8 cellular contexts compared by ENCODE assay signal in the genomic region with DNA sequence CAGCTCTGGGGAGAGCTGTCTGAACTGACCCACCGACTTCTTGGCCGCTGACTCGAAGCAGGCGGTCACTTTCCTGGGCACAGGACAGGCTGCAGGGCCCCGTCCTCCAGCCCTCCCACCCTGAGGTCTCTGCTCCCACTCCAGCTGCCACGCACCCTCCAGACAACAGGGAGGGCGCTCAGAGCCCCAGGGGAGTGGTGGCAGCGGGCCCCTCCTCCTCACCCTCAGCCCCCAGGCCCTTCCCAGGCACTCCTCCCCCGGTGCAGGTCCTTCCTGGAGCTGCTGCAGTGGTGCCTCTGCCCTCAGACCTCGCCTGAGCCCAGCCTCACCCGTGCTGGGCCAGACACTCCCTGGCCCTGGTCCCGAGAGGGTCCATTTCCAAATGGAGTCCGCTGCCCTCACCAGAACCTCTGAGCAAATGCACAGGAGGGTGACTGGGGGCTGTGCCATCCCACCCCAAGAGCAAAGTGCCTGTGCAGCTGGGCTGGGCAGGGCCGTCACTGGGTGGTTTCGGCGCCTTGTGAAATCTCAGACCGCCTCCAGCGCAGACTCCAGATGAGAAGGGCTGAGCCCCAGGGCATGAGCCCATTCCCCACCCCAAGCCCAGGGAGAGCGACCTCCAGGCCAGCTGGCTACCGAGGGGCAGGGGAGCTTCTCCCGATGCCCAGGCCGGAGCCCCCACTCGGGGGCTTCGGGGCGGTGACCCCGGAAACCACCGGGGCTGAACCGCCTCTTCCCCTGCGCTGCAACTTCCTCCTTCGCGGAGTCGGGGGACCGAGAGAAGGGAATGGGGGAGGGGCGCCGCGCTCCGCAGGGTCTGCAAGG. TPM values are rescaled to one million over a fixed set of nuclear protein-coding genes. Genes with fewer than 3 reads are reported as not detected.
A peak's percentile ranks its signal among the peaks of the same experiment; 100 is the strongest.
DNase-seq lines count a peak whose midpoint lies in the region; ATAC-seq, FAIRE-seq and TF ChIP-seq lines count a peak whose summit lies in the region.

No MANE protein-coding gene starts in this region.

- peak overlapping the region; percentile 86 for H3K4me3 ChIP-seq in BJ (ENCODE audit: low read depth, low read length)
- peak overlapping the region; percentile 63 for H3K4me3 ChIP-seq in cardiac muscle cell
- H3K4me3 ChIP-seq in psoas muscle = peak overlapping the region; percentile 72

- TF ChIP-seq CTCF in BJ (IDR thresholded peaks at IDR 0.05; ENCODE audit: insufficient read depth, low read depth, low read length) (no peak), cardiac muscle cell (IDR thresholded peaks at IDR 0.05; ENCODE audit: low read depth, low read length) (no peak), psoas muscle (IDR thresholded peaks at IDR 0.05) (no peak)

- no peaks in the 10 kb centered on the region for H3K9me3 Mint-ChIP-seq in activated CD4-positive, alpha-beta memory T cell treated with anti-CD3 and anti-CD28 coated beads, Interleukin-2, amount 10 ng/mL, durations not matched to agents 7 days and 5 days

- ATAC-seq in GM19395 (IDR thresholded peaks at IDR 0.05; ENCODE audit: unreplicated experiment) (peak; percentile 19), psoas muscle (peak; percentile 12 to 62 (median 38))

- 30 to 40% (median 30%) methylated on average over 21 to 37 of the region's 37 CpGs for WGBS in psoas muscle, 3 donors

- FAIRE-seq in HTR-8/SVneo (lab: Jason Lieb, UNC) = peak; percentile 9

- H3K4me1 ChIP-seq in cardiac muscle cell (ENCODE audit: low read depth) (peaks cover 6% of the 10 kb centered on the region), psoas muscle (peaks cover 11% of the 10 kb centered on the region)

- H3K36me3 Mint-ChIP-seq in activated CD4-positive, alpha-beta memory T cell treated with anti-CD3 and anti-CD28 coated beads, Interleukin-2, amount 10 ng/mL, durations not matched to agents 7 days and 5 days (ENCODE audit: low read depth) = peaks cover 32% of the 10 kb centered on the region

- H3K9me3 ChIP-seq in cardiac muscle cell (ENCODE audit: low read depth) = no peaks in the 10 kb centered on the region
- H3K9me3 ChIP-seq in psoas muscle = no peaks in the 10 kb centered on the region

- CTCF ChIA-PET in BJ (lab: Yijun Ruan, JAX) = interaction anchor here (1.5 kb wide), 1 partner anchor 11 kb away, joined by 3 read pairs; no protein-coding TSS in a partner anchor
- CTCF ChIA-PET in activated CD4-positive, alpha-beta memory T cell treated with anti-CD3 and anti-CD28 coated beads, Interleukin-2, amount 10 ng/mL, durations not matched to agents 7 days and 5 days (lab: Charles Lee) = interaction anchor here (1.1 kb wide), 1 partner anchor 35 kb away, joined by 3 read pairs; no protein-coding TSS in a partner anchor

- no peaks in the 10 kb centered on the region for H3K27me3 Mint-ChIP-seq in activated CD4-positive, alpha-beta memory T cell treated with anti-CD3 and anti-CD28 coated beads, Interleukin-2, amount 10 ng/mL, durations not matched to agents 7 days and 5 days

- peak overlapping the region; percentile 90 for H3K4me3 Mint-ChIP-seq in activated CD4-positive, alpha-beta memory T cell treated with anti-CD3 and anti-CD28 coated beads, Interleukin-2, amount 10 ng/mL, durations not matched to agents 7 days and 5 days

- DNase-seq in BJ (ENCODE audit: low read depth) = no peak
- DNase-seq in HTR-8/SVneo (ENCODE audit: insufficient read length, low spot score) = no peak
- peak; percentile 49 for DNase-seq in activated CD4-positive, alpha-beta memory T cell treated with anti-CD3 and anti-CD28 coated beads, Interleukin-2, amount 10 ng/mL, durations not matched to agents 7 days and 5 days
- DNase-seq in cardiac muscle cell (ENCODE audit: low read depth in 1 of 2, low spot score in 1 of 2) = peak; percentile 40
- no peak for DNase-seq in psoas muscle
- no peak for DNase-seq in NCI-H345 (lab: John Stamatoyannopoulos, UW)
- DNase-seq in DMS79 treated with DMSO at 0.1 percent for 48 hours (lab: John Stamatoyannopoulos, UW) = no peak

- H3K4me1 Mint-ChIP-seq in activated CD4-positive, alpha-beta memory T cell treated with anti-CD3 and anti-CD28 coated beads, Interleukin-2, amount 10 ng/mL, durations not matched to agents 7 days and 5 days = peaks cover 26% of the 10 kb centered on the region

- H3K27me3 ChIP-seq in BJ (ENCODE audit: control insufficient read depth, insufficient read depth, low read length) (no peaks in the 10 kb centered on the region), cardiac muscle cell (no peaks in the 10 kb centered on the region), psoas muscle (ENCODE audit: insufficient read depth in 3 of 3, low read length in 2 of 3) (no peaks in the 10 kb centered on the region)

- H3K36me3 ChIP-seq in BJ (ENCODE audit: control insufficient read depth, insufficient read depth, low read length) = peaks cover 4% of the 10 kb centered on the region
- H3K36me3 ChIP-seq in cardiac muscle cell = peaks cover 6% of the 10 kb centered on the region
- H3K36me3 ChIP-seq in psoas muscle (ENCODE audit: insufficient read depth in 1 of 2, low read depth in 1 of 2) = peaks cover 0 to 22% of the 10 kb centered on the region in 2 donors

- intact Hi-C loops in psoas muscle (cut with DNase I) = no loop called here

- H3K27ac ChIP-seq in cardiac muscle cell (no peak overlapping the region), psoas muscle (peak overlapping the region; percentile 41)

- POLR2A ChIA-PET in BJ (lab: Charles Lee) = no interaction called here
- POLR2A ChIA-PET in activated CD4-positive, alpha-beta memory T cell treated with anti-CD3 and anti-CD28 coated beads, Interleukin-2, amount 10 ng/mL, durations not matched to agents 7 days and 5 days (lab: Charles Lee) = interaction anchor here (0.7 to 4.3 kb wide), 15 partner anchors 8 to 207 kb away, joined by 3 to 38 read pairs (median 4); partner anchors contain the start of genes CTU2, GALNS, IL17C and RNF166

- peak overlapping the region; percentile 96 for H3K27ac Mint-ChIP-seq in activated CD4-positive, alpha-beta memory T cell treated with anti-CD3 and anti-CD28 coated beads, Interleukin-2, amount 10 ng/mL, durations not matched to agents 7 days and 5 days

RNA-seq across cellular contexts. Expression of gene CYBA, which starts 0.7 kb away (rescaled TPM):
- 120 and 187 TPM in 2 replicates for polyA plus RNA-seq in BJ (2011; rRNA removed)
- 76.8 and 91.5 TPM in 2 replicates for polyA minus RNA-seq in BJ (2011; rRNA and poly(A)+ RNA removed)
- total RNA-seq in activated CD4-positive, alpha-beta memory T cell treated with anti-CD3 and anti-CD28 coated beads, Interleukin-2, amount 10 ng/mL, durations not matched to agents 7 days and 5 days = 100 to 1,000 TPM; 580 to 588 TPM
- 174 and 218 TPM in 2 replicates for total RNA-seq in cardiac muscle cell
- 233 and 237 TPM in 2 replicates for polyA plus RNA-seq in cardiac muscle cell
- total RNA-seq in psoas muscle = 10 to 100 TPM; 17.1 to 20.2 (median 19.2) TPM
- polyA plus RNA-seq in psoas muscle = 10 to 100 TPM in 2 of 3 donors, 1 to 10 TPM in 1; 9.1 to 28.0 (median 24.0) TPM

RNA-seq across cellular contexts. Expression of gene IL17C, which starts 11.8 kb away (rescaled TPM):
- not detected in 2 replicates for polyA plus RNA-seq in BJ (2011; rRNA removed)
- polyA minus RNA-seq in BJ (2011; rRNA and poly(A)+ RNA removed) = not detected in 2 replicates
- total RNA-seq in activated CD4-positive, alpha-beta memory T cell treated with anti-CD3 and anti-CD28 coated beads, Interleukin-2, amount 10 ng/mL, durations not matched to agents 7 days and 5 days = under 1 TPM; 0.23 to 0.43 TPM
- total RNA-seq in cardiac muscle cell = not detected in 2 replicates
- polyA plus RNA-seq in cardiac muscle cell = not detected in 2 replicates
- total RNA-seq in psoas muscle = not detected
- polyA plus RNA-seq in psoas muscle = not detected

RNA-seq across cellular contexts. Expression of gene MVD, which starts 12.8 kb away (rescaled TPM):
- polyA plus RNA-seq in BJ (2011; rRNA removed) (9.6 and 17.4 TPM in 2 replicates), cardiac muscle cell (88.4 and 192 TPM in 2 replicates), psoas muscle (10 to 100 TPM; 13.7 to 19.2 (median 15.9) TPM)
- polyA minus RNA-seq in BJ (2011; rRNA and poly(A)+ RNA removed) = 6.0 and 10.8 TPM in 2 replicates
- 100 to 1,000 TPM; 134 to 139 TPM for total RNA-seq in activated CD4-positive, alpha-beta memory T cell treated with anti-CD3 and anti-CD28 coated beads, Interleukin-2, amount 10 ng/mL, durations not matched to agents 7 days and 5 days
- total RNA-seq in cardiac muscle cell (65.0 and 159 TPM in 2 replicates), psoas muscle (10 to 100 TPM; 11.7 to 26.8 (median 16.1) TPM)

RNA-seq across cellular contexts. Expression of gene SNAI3, which starts 36.2 kb away (rescaled TPM):
- polyA plus RNA-seq in BJ (2011; rRNA removed) = not detected in 2 replicates
- polyA minus RNA-seq in BJ (2011; rRNA and poly(A)+ RNA removed) = not detected in 2 replicates
- 10 to 100 TPM; 16.5 to 16.6 TPM for total RNA-seq in activated CD4-positive, alpha-beta memory T cell treated with anti-CD3 and anti-CD28 coated beads, Interleukin-2, amount 10 ng/mL, durations not matched to agents 7 days and 5 days
- total RNA-seq in cardiac muscle cell = 1.6 and 2.9 TPM in 2 replicates
- 3.7 and 4.5 TPM in 2 replicates for polyA plus RNA-seq in cardiac muscle cell
- total RNA-seq in psoas muscle = 1 to 10 TPM; 1.5 to 8.5 (median 4.0) TPM
- polyA plus RNA-seq in psoas muscle = 1 to 10 TPM; 1.2 to 5.3 (median 3.0) TPM

RNA-seq across cellular contexts. Expression of gene RNF166, which starts 56.1 kb away (rescaled TPM):
- polyA plus RNA-seq in BJ (2011; rRNA removed) (7.8 and 11.9 TPM in 2 replicates), cardiac muscle cell (23.2 and 34.2 TPM in 2 replicates), psoas muscle (10 to 100 TPM; 10.1 to 14.9 (median 12.1) TPM)
- 10.0 and 10.9 TPM in 2 replicates for polyA minus RNA-seq in BJ (2011; rRNA and poly(A)+ RNA removed)
- total RNA-seq in activated CD4-positive, alpha-beta memory T cell treated with anti-CD3 and anti-CD28 coated beads, Interleukin-2, amount 10 ng/mL, durations not matched to agents 7 days and 5 days = 100 to 1,000 TPM; 155 to 156 TPM
- total RNA-seq in cardiac muscle cell (30.0 and 33.5 TPM in 2 replicates), psoas muscle (10 to 100 TPM; 13.4 to 22.9 (median 15.7) TPM)

Comparison
In these comparisons a context has a peak if more than half of its experiments do, and no peak if none do; other contexts are left out.
1. DNase-seq: peak in activated CD4-positive, alpha-beta memory T cell treated with anti-CD3 and anti-CD28 coated beads, Interleukin-2, amount 10 ng/mL, durations not matched to agents 7 days and 5 days (single experiment) and cardiac muscle cell (2 of 2); none in BJ (single experiment), HTR-8/SVneo (single experiment), psoas muscle (0 of 2), NCI-H345 (single experiment) and DMS79 treated with DMSO at 0.1 percent for 48 hours (single experiment).
2. Peak in every context shown above with its lines, with median percentiles within 50 percentile points of each other: H3K4me3 ChIP-seq.